Comparison of ENCODE assay signal across 1 cellular context in the genomic region with DNA sequence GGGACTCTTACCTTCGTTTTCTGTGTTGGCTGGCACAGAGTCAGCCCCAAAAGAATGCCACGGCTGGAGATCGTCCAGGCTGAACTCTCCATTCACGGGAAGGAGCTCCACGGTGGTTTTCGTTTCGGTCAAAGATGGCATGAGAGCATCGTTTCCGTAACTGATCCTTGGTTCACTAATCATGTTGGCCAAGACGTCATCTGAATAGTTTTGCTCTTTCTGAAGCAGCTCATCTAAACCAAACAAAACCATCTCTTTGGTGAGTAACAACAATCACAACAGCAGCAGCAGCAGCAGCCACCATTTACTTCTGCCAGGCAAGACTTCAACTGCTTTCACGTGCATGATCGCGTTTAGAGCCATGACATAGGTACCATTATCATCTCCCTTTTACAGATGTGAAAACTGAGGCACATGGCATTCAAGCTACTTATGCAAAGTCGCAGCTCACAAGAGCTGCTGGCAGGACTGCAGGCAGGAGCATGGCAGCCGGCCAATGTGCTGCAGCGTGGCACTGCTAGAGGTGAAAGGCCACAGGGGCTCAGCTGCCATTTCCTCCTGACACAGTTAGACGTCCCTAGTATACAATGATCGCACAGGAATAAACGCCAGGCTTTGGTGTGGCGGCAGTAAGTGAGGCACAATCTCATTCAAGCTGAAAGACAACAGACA.
TF ChIP-seq lines count a peak whose summit lies in the region.

No MANE protein-coding gene starts in this region.

TF ChIP-seq in liver, 16 proteins besides CTCF, POLR2A, EP300 and RAD21 (continued from another document):
- TF ChIP-seq YY1 (IDR thresholded peaks at IDR 0.05) (peak; percentile 88), NR2F2 (IDR thresholded peaks at IDR 0.05) (peak; percentile 86), FOXA2 (IDR thresholded peaks at IDR 0.05) (no peak), FOXA1 (IDR thresholded peaks at IDR 0.05) (no peak), SP1 (IDR thresholded peaks at IDR 0.05) (peak; percentile 57)
- TF ChIP-seq, protein P1, sequence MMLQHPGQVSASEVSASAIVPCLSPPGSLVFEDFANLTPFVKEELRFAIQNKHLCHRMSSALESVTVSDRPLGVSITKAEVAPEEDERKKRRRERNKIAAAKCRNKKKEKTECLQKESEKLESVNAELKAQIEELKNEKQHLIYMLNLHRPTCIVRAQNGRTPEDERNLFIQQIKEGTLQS (IDR thresholded peaks at IDR 0.05): no peak
